22 cellular contexts compared by ENCODE assay signal in the genomic region with DNA sequence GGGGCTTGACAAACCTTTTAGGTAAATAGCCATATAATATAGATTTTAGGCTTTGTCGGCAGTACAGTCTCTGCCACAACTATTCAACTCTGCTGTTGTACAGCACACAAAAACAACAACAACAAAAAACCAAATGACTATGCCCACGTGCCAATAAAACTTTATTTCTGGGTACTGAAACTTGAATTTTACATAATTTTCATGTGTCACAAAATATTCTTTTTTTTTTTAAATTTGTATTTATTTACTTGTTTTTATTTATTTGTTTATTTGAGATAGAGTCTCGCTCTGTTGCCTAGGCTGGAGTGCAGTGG. TPM values are rescaled to one million over a fixed set of nuclear protein-coding genes. Genes with fewer than 3 reads are reported as not detected.
DNase-seq lines count a peak whose midpoint lies in the region; ATAC-seq and TF ChIP-seq lines count a peak whose summit lies in the region.
"Had no signal": no experiment of that assay in that cellular context is flagged by ENCODE, and none has a peak within 500 bp of the region (broad histone marks: within the 10 kb centered on the region; RNA-seq: fewer than 3 reads in every experiment).

No MANE protein-coding gene starts in this region.

- H3K9me3 Mint-ChIP-seq in endothelial cell (ENCODE audit: unreplicated experiment) (no peaks in the 10 kb centered on the region), nephron (no peaks in the 10 kb centered on the region)
- H3K9me3 Mint-ChIP-seq: activated naive CD8-positive, alpha-beta T cell treated with anti-CD3 and anti-CD28 coated beads for 36 hours; natural killer cell treated with Interleukin-12 subunit alpha and Interleukin-12 subunit beta and Interleukin-15 and Interleukin-18, amount 100 ng/mL, for 72 hours; stimulated activated naive CD8-positive, alpha-beta T cell treated with anti-CD3 and anti-CD28 coated beads, Interleukin-15, amount 100 ng/mL, for 72 hours had no signal

- H3K27me3 ChIP-seq in HL-60 (ENCODE audit: insufficient read depth, poor library complexity, severe bottlenecking) (no peaks in the 10 kb centered on the region), stomach smooth muscle (ENCODE audit: control insufficient read depth in 1 of 2, insufficient read depth in 2 of 2, low read length in 2 of 2) (no peaks in the 10 kb centered on the region)
- H3K27me3 ChIP-seq: MG63, SJSA1 had no signal

- peaks cover 6% of the 10 kb centered on the region for H3K27me3 Mint-ChIP-seq in endothelial cell (ENCODE audit: unreplicated experiment)
- peaks cover 6% of the 10 kb centered on the region for H3K27me3 Mint-ChIP-seq in nephron (ENCODE audit: low read depth)

- H3K4me1 Mint-ChIP-seq in endothelial cell (ENCODE audit: unreplicated experiment) (peaks cover 13% of the 10 kb centered on the region), nephron (peaks cover 24% of the 10 kb centered on the region)

- H3K36me3 Mint-ChIP-seq in endothelial cell (ENCODE audit: low read depth, unreplicated experiment) (no peaks in the 10 kb centered on the region), nephron (ENCODE audit: low read depth) (no peaks in the 10 kb centered on the region)
- H3K36me3 Mint-ChIP-seq: activated naive CD8-positive, alpha-beta T cell treated with anti-CD3 and anti-CD28 coated beads for 36 hours; CD14-positive monocyte; natural killer cell treated with Interleukin-12 subunit alpha and Interleukin-12 subunit beta and Interleukin-15 and Interleukin-18, amount 100 ng/mL, for 72 hours had no signal

- H3K9me3 ChIP-seq in stomach smooth muscle (ENCODE audit: control insufficient read depth in 2 of 2, low read length in 2 of 2), result no peaks in the 10 kb centered on the region
- H3K9me3 ChIP-seq: MG63, SJSA1 had no signal

- peaks cover 15% of the 10 kb centered on the region for H3K4me1 ChIP-seq in stomach smooth muscle (ENCODE audit: control insufficient read depth, insufficient read depth, low read length)
- H3K4me1 ChIP-seq: SJSA1 had no signal

- H3K27ac Mint-ChIP-seq in endothelial cell (ENCODE audit: unreplicated experiment), result peak overlapping the region; percentile 72
- H3K27ac Mint-ChIP-seq in nephron, result peak overlapping the region in 2 of 3 experiments; percentile 83 to 91
- H3K27ac Mint-ChIP-seq: activated naive CD8-positive, alpha-beta T cell treated with anti-CD3 and anti-CD28 coated beads for 36 hours; CD14-positive monocyte; progenitor cell of endocrine pancreas had no signal

- H3K4me3 Mint-ChIP-seq in endothelial cell (ENCODE audit: unreplicated experiment), result no peak overlapping the region
- H3K4me3 Mint-ChIP-seq in nephron, result no peak overlapping the region
- H3K4me3 Mint-ChIP-seq: activated naive CD8-positive, alpha-beta T cell treated with anti-CD3 and anti-CD28 coated beads for 36 hours; CD14-positive monocyte; natural killer cell treated with Interleukin-12 subunit alpha and Interleukin-12 subunit beta and Interleukin-15 and Interleukin-18, amount 100 ng/mL, for 72 hours; stimulated activated naive CD8-positive, alpha-beta T cell treated with anti-CD3 and anti-CD28 coated beads, Interleukin-15, amount 100 ng/mL, for 72 hours had no signal

- ATAC-seq in HG03469 (IDR thresholded peaks at IDR 0.05; ENCODE audit: unreplicated experiment), result no peak
- ATAC-seq: stimulated activated naive CD8-positive, alpha-beta T cell treated with anti-CD3 and anti-CD28 coated beads, Interleukin-15, amount 100 ng/mL, for 72 hours had no signal

- peak overlapping the region; percentile 47; the same call in 1 of the 2 replicates for H3K27ac ChIP-seq in HL-60 (replicated peaks)
- H3K27ac ChIP-seq in stomach smooth muscle (ENCODE audit: low read length), result peak overlapping the region; percentile 77
- H3K27ac ChIP-seq: SJSA1 had no signal

- TF ChIP-seq CTCF in HL-60 (IDR thresholded peaks at IDR 0.05; ENCODE audit: insufficient read depth, low read length) (no peak), endothelial cell (IDR thresholded peaks at IDR 0.05; ENCODE audit: unreplicated experiment) (no peak), nephron (IDR thresholded peaks at IDR 0.05; ENCODE audit: unreplicated experiment in 3 of 3) (no peak)

- no peaks in the 10 kb centered on the region for H3K36me3 ChIP-seq in stomach smooth muscle (ENCODE audit: control insufficient read depth in 2 of 2, insufficient read depth in 2 of 2, low read length in 2 of 2)
- H3K36me3 ChIP-seq: MG63, SJSA1 had no signal

- in situ Hi-C loops in ACHN (cut with HindIII; ENCODE audit: low pct_ligation_motif_present, low pct_unique_long_range_greater_than_20kb, low sequenced_read_pairs), result no loop called here

- DNase-seq in HL-60 (ENCODE audit: low read depth in 1 of 2, low spot score in 1 of 2), result no peak
- DNase-seq in endothelial cell (ENCODE audit: low spot score), result no peak
- no peak for DNase-seq in NCI-H69 (lab: John Stamatoyannopoulos, UW)
- no peak for DNase-seq in DMS 273 (lab: John Stamatoyannopoulos, UW; ENCODE audit: unreplicated experiment)
- no peak for DNase-seq in ACHN
- DNase-seq: activated CD4-positive, alpha-beta T cell treated with anti-CD3 and anti-CD28 coated beads, Interleukin-2, amount 50 U/mL, for 1 hour; activated naive CD8-positive, alpha-beta T cell treated with anti-CD3 and anti-CD28 coated beads for 36 hours; effector CD4-positive, alpha-beta T cell; mesendoderm; NCI-H1417 treated with DMSO at 0.1 percent for 48 hours; NCI-H510A; NK-92 treated with Interleukin-12 subunit alpha and Interleukin-12 subunit beta, amount 100 ng/mL, for 24 hours; stimulated activated naive CD8-positive, alpha-beta T cell treated with anti-CD3 and anti-CD28 coated beads, Interleukin-15, amount 100 ng/mL, for 72 hours; T-helper 2 cell had no signal

- no peak overlapping the region for H3K4me3 ChIP-seq in HL-60 (replicated peaks; ENCODE audit: insufficient read depth, low read length)
- H3K4me3 ChIP-seq in stomach smooth muscle (ENCODE audit: low read length in 2 of 2), result no peak overlapping the region
- H3K4me3 ChIP-seq: MG63, SJSA1 had no signal

- peak overlapping the region in 1 of 2 donors; percentile 57 for H3K9ac ChIP-seq in stomach smooth muscle (ENCODE audit: low read length in 2 of 2)

RNA-seq across cellular contexts. Expression of a gene that starts 34.8 kb away (rescaled TPM):
- total RNA-seq in endothelial cell (ENCODE audit: unreplicated experiment), result 115 TPM
